Comparison of ENCODE assay signal across 1 cellular context in the genomic region with DNA sequence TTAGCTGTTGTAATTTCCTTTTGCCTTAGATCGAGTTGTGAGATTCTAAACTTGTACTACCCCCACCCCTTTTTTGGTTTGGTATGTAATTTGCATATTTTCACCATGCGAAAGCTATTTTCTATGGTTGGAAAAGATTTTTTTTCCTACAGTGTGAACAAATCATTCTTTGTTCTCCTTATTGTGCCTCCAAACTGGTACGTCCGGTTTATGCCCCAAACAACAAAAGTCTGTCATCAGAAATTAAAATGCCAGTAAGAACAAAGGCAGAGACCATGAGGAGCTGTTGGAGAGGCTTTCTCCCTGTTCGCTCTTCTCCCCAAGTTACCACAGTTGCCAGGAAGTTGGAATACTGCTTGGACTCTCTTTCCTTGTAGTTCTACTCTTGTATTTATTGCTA.
TF ChIP-seq lines count a peak whose summit lies in the region.

No MANE protein-coding gene starts in this region.

TF ChIP-seq in HEK293, 187 proteins besides CTCF, POLR2A, EP300 and RAD21 (continued from another document):
- TF ChIP-seq ZNF132 (tag by site-specific recombination; IDR thresholded peaks at IDR 0.05; ENCODE audit: borderline replicate concordance) (no peak), ZNF777 (tag by site-specific recombination; IDR thresholded peaks at IDR 0.05; ENCODE audit: borderline replicate concordance) (no peak), ZNF37A (tag by site-specific recombination; IDR thresholded peaks at IDR 0.05) (no peak), GFI1B (tag by site-specific recombination; IDR thresholded peaks at IDR 0.05) (no peak), ZNF138 (tag by site-specific recombination; IDR thresholded peaks at IDR 0.05; ENCODE audit: borderline replicate concordance) (no peak), ZNF561 (tag by site-specific recombination; IDR thresholded peaks at IDR 0.05; ENCODE audit: borderline replicate concordance) (no peak), ZNF843 (tag by site-specific recombination; IDR thresholded peaks at IDR 0.05) (no peak), ZNF580 (tag by site-specific recombination; IDR thresholded peaks at IDR 0.05) (no peak), ZXDB (tag by site-specific recombination; IDR thresholded peaks at IDR 0.05) (no peak)
- TF ChIP-seq, protein P1, sequence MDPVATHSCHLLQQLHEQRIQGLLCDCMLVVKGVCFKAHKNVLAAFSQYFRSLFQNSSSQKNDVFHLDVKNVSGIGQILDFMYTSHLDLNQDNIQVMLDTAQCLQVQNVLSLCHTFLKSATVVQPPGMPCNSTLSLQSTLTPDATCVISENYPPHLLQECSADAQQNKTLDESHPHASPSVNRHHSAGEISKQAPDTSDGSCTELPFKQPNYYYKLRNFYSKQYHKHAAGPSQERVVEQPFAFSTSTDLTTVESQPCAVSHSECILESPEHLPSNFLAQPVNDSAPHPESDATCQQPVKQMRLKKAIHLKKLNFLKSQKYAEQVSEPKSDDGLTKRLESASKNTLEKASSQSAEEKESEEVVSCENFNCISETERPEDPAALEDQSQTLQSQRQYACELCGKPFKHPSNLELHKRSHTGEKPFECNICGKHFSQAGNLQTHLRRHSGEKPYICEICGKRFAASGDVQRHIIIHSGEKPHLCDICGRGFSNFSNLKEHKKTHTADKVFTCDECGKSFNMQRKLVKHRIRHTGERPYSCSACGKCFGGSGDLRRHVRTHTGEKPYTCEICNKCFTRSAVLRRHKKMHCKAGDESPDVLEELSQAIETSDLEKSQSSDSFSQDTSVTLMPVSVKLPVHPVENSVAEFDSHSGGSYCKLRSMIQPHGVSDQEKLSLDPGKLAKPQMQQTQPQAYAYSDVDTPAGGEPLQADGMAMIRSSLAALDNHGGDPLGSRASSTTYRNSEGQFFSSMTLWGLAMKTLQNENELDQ (tag by site-specific recombination; IDR thresholded peaks at IDR 0.05; ENCODE audit: low read depth): no peak
- TF ChIP-seq, protein P2, sequence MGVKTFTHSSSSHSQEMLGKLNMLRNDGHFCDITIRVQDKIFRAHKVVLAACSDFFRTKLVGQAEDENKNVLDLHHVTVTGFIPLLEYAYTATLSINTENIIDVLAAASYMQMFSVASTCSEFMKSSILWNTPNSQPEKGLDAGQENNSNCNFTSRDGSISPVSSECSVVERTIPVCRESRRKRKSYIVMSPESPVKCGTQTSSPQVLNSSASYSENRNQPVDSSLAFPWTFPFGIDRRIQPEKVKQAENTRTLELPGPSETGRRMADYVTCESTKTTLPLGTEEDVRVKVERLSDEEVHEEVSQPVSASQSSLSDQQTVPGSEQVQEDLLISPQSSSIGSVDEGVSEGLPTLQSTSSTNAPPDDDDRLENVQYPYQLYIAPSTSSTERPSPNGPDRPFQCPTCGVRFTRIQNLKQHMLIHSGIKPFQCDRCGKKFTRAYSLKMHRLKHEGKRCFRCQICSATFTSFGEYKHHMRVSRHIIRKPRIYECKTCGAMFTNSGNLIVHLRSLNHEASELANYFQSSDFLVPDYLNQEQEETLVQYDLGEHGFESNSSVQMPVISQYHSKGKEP (tag by site-specific recombination; IDR thresholded peaks at IDR 0.05): no peak
